ENCODE assay signal across 1 cellular context in genomic region chr6:42050011-42050896, GRCh38.
TF ChIP-seq lines count a peak whose summit lies in the region.

Gene TAF8, plus strand, starts transcription at chr6:42050524. Its CDS starts 18 bp downstream, at chr6:42050542.

TF ChIP-seq in WTC11, 78 proteins besides CTCF, POLR2A, EP300 and RAD21 (continued from another document):
- TF ChIP-seq PREB (CRISPR knock-in tag; IDR thresholded peaks at IDR 0.05; ENCODE audit: borderline replicate concordance), result peak; percentile 69; the same call in 1 of the 2 replicates
- peak; percentile 94 for TF ChIP-seq USF2 (CRISPR knock-in tag; IDR thresholded peaks at IDR 0.05)
- TF ChIP-seq CREM (CRISPR knock-in tag; IDR thresholded peaks at IDR 0.05), result peak; percentile 77; the same call in 1 of the 2 replicates
- no peak for TF ChIP-seq RELA (CRISPR knock-in tag; IDR thresholded peaks at IDR 0.05; ENCODE audit: borderline replicate concordance)
- no peak; the same call in 1 of the 2 replicates for TF ChIP-seq ERG (CRISPR knock-in tag; IDR thresholded peaks at IDR 0.05)
- no peak for TF ChIP-seq ATF6 (CRISPR knock-in tag; IDR thresholded peaks at IDR 0.05)
- TF ChIP-seq KAT7 (CRISPR knock-in tag; IDR thresholded peaks at IDR 0.05; ENCODE audit: borderline replicate concordance), result no peak
- no peak for TF ChIP-seq ZNF317 (CRISPR knock-in tag; IDR thresholded peaks at IDR 0.05; ENCODE audit: borderline replicate concordance, low read depth)
- peak; percentile 52; the same call in 1 of the 2 replicates for TF ChIP-seq SMAD4 (CRISPR knock-in tag; IDR thresholded peaks at IDR 0.05)
- TF ChIP-seq NFATC4 (CRISPR knock-in tag; IDR thresholded peaks at IDR 0.05), result 0 out of 2 replicates have a peak, but pooled peaks have one; percentile 76
- no peak for TF ChIP-seq ATF2 (CRISPR knock-in tag; IDR thresholded peaks at IDR 0.05; ENCODE audit: borderline replicate concordance, low read depth)
- TF ChIP-seq ZNF416 (CRISPR knock-in tag; IDR thresholded peaks at IDR 0.05), result peak; percentile 92; the same call in 1 of the 2 replicates
- TF ChIP-seq ZMAT4 (CRISPR knock-in tag; IDR thresholded peaks at IDR 0.05), result no peak
- 0 out of 2 replicates have a peak, but pooled peaks have one; percentile 34 for TF ChIP-seq TEAD4 (CRISPR knock-in tag; IDR thresholded peaks at IDR 0.05)
- TF ChIP-seq STAT6 (CRISPR knock-in tag; conservative IDR thresholded peaks at IDR 0.05; ENCODE audit: low read depth), result no peak
- no peak for TF ChIP-seq ZNF219 (CRISPR knock-in tag; IDR thresholded peaks at IDR 0.05; ENCODE audit: borderline replicate concordance)
- TF ChIP-seq ZNF425 (CRISPR knock-in tag; conservative IDR thresholded peaks at IDR 0.05), result no peak
- no peak for TF ChIP-seq NR2C2 (CRISPR knock-in tag; IDR thresholded peaks at IDR 0.05)
- TF ChIP-seq JUN (CRISPR knock-in tag; IDR thresholded peaks at IDR 0.05), result 0 out of 2 replicates have a peak, but pooled peaks have one; percentile 35
- TF ChIP-seq FOXJ3 (CRISPR knock-in tag; IDR thresholded peaks at IDR 0.05; ENCODE audit: borderline replicate concordance), result no peak
- TF ChIP-seq CREB1 (CRISPR knock-in tag; IDR thresholded peaks at IDR 0.05), result no peak
- 0 out of 2 replicates have a peak, but pooled peaks have one; percentile 25 for TF ChIP-seq ZNF671 (CRISPR knock-in tag; IDR thresholded peaks at IDR 0.05)
- TF ChIP-seq MLX (CRISPR knock-in tag; IDR thresholded peaks at IDR 0.05), result no peak
- peak; percentile 65; the same call in 1 of the 2 replicates for TF ChIP-seq ESRRA (CRISPR knock-in tag; IDR thresholded peaks at IDR 0.05; ENCODE audit: borderline replicate concordance)
- peak; percentile 59; the same call in 1 of the 2 replicates for TF ChIP-seq ZNF232 (CRISPR knock-in tag; IDR thresholded peaks at IDR 0.05)
- peak; percentile 9; the same call in 1 of the 2 replicates for TF ChIP-seq HMGA2 (CRISPR knock-in tag; IDR thresholded peaks at IDR 0.05)
- TF ChIP-seq ATF1 (CRISPR knock-in tag; IDR thresholded peaks at IDR 0.05), result peak; percentile 69; the same call in 1 of the 2 replicates
- TF ChIP-seq NFE2L1 (CRISPR knock-in tag; IDR thresholded peaks at IDR 0.05), result no peak
- TF ChIP-seq NR3C1 (CRISPR knock-in tag; conservative IDR thresholded peaks at IDR 0.05; ENCODE audit: low read depth), result no peak
- TF ChIP-seq ZBTB43 (CRISPR knock-in tag; IDR thresholded peaks at IDR 0.05), result no peak
- TF ChIP-seq ZNF138 (CRISPR knock-in tag; conservative IDR thresholded peaks at IDR 0.05), result no peak
- TF ChIP-seq E2F5 (CRISPR knock-in tag; IDR thresholded peaks at IDR 0.05), result peak; percentile 71; the same call in 1 of the 2 replicates
- no peak for TF ChIP-seq PRRX2 (CRISPR knock-in tag; IDR thresholded peaks at IDR 0.05)
- TF ChIP-seq ZNF512 (CRISPR knock-in tag; IDR thresholded peaks at IDR 0.05; ENCODE audit: borderline replicate concordance), result no peak
- TF ChIP-seq GABPB1 (CRISPR knock-in tag; IDR thresholded peaks at IDR 0.05), result peak; percentile 47; the same call in 1 of the 2 replicates
- no peak for TF ChIP-seq ZBTB21 (CRISPR knock-in tag; IDR thresholded peaks at IDR 0.05; ENCODE audit: borderline replicate concordance)
- peak; percentile 87 for TF ChIP-seq TEAD1 (CRISPR knock-in tag; IDR thresholded peaks at IDR 0.05)
